Comparison of ENCODE assay signal across 28 cellular contexts in genomic region chr15:85007741-85008140, GRCh38. TPM values are rescaled to one million over a fixed set of nuclear protein-coding genes. Genes with fewer than 3 reads are reported as not detected.
DNase-seq lines count a peak whose midpoint lies in the region; ATAC-seq, FAIRE-seq and TF ChIP-seq lines count a peak whose summit lies in the region.
"Had no signal": no experiment of that assay in that cellular context is flagged by ENCODE, and none has a peak within 500 bp of the region (broad histone marks: within the 10 kb centered on the region; RNA-seq: fewer than 3 reads in every experiment).

No MANE protein-coding gene starts in this region.

- in situ Hi-C loops in Panc1 (cut with HindIII; ENCODE audit: low pct_unique_long_range_greater_than_20kb, low sequenced_read_pairs) = no loop called here

- H3K27me3 ChIP-seq in Panc1 (ENCODE audit: control insufficient read depth, insufficient read depth, low read length) (no peaks in the 10 kb centered on the region), trophoblast cell (ENCODE audit: insufficient read depth, low read length) (no peaks in the 10 kb centered on the region), foreskin keratinocyte (no peaks in the 10 kb centered on the region)
- H3K27me3 ChIP-seq: ascending aorta, sigmoid colon, tibial nerve had no signal

- no peak overlapping the region for H2BK120ac ChIP-seq in trophoblast cell (ENCODE audit: insufficient read depth, low read length, poor library complexity)

- no peaks in the 10 kb centered on the region for H3K79me1 ChIP-seq in trophoblast cell (ENCODE audit: low read length)

- H3K4me3 ChIP-seq in Panc1 (ENCODE audit: low read depth in 2 of 2, low read length in 2 of 2) (no peak overlapping the region), kidney (ENCODE audit: low read length in 2 of 2) (no peak overlapping the region), trophoblast cell (ENCODE audit: low read depth, low read length) (no peak overlapping the region)
- H3K4me3 ChIP-seq: ascending aorta, lung, sigmoid colon, SK-N-MC, tibial nerve had no signal

- POLR2A ChIA-PET in Panc1 (lab: Charles Lee) = no interaction called here

- peak overlapping the region; percentile 33 for H3K4me3 Mint-ChIP-seq in type B pancreatic cell
- H3K4me3 Mint-ChIP-seq: activated CD8-positive, alpha-beta T cell treated with anti-CD3 and anti-CD28 coated beads, Interleukin-2, amount 10 ng/mL, durations not matched to agents 7 days and 5 days; activated naive CD8-positive, alpha-beta T cell; central memory CD8-positive, alpha-beta T cell; T-helper 1 cell treated with Interleukin-12 subunit alpha and Interleukin-12 subunit beta and Interleukin-4 antibody, amounts not matched to agents 30 μg/mL and 1 μg/mL, for 36 hours had no signal

- H3K4me1 ChIP-seq in Panc1 (ENCODE audit: control insufficient read depth, insufficient read depth, low read length) (no peaks in the 10 kb centered on the region; the same call in 1 of the 2 replicates), kidney (ENCODE audit: control insufficient read depth in 1 of 2, insufficient read depth in 1 of 2, low read depth in 1 of 2, low read length in 2 of 2) (peaks cover 37 to 49% of the 10 kb centered on the region in 2 donors), trophoblast cell (ENCODE audit: control insufficient read depth in 1 of 2, insufficient read depth in 2 of 2, low read length in 2 of 2) (peaks cover 4% of the 10 kb centered on the region in 2 experiments), foreskin keratinocyte (no peaks in the 10 kb centered on the region)

- CTCF ChIA-PET in Panc1 (lab: Charles Lee) = no interaction called here

- peak overlapping the region; percentile 85 for H3K27ac Mint-ChIP-seq in type B pancreatic cell
- H3K27ac Mint-ChIP-seq: activated CD8-positive, alpha-beta T cell treated with anti-CD3 and anti-CD28 coated beads, Interleukin-2, amount 10 ng/mL, durations not matched to agents 7 days and 5 days; activated naive CD8-positive, alpha-beta T cell; progenitor cell of endocrine pancreas; T-helper 1 cell treated with Interleukin-12 subunit alpha and Interleukin-12 subunit beta and Interleukin-4 antibody, amounts not matched to agents 30 μg/mL and 1 μg/mL, for 36 hours had no signal

- no peak overlapping the region for H3K9ac ChIP-seq in kidney (ENCODE audit: low read length in 2 of 2)
- no peak overlapping the region for H3K9ac ChIP-seq in trophoblast cell (ENCODE audit: low read length)
- H3K9ac ChIP-seq: KMS-11 had no signal

- H4K91ac ChIP-seq in trophoblast cell (ENCODE audit: low read depth, low read length) = no peak overlapping the region

- no peak overlapping the region for H3K4ac ChIP-seq in trophoblast cell (ENCODE audit: low read depth, low read length)

- no peak overlapping the region for H2BK12ac ChIP-seq in trophoblast cell (ENCODE audit: low read length)

- no peak overlapping the region for H4K12ac ChIP-seq in trophoblast cell (ENCODE audit: low read depth, low read length)

- DNase-seq in Panc1 (ENCODE audit: low read depth, low spot score) (no peak), kidney (no peak), trophoblast cell (no peak), type B pancreatic cell (ENCODE audit: extremely low spot score, unreplicated experiment) (no peak), globus pallidus (ENCODE audit: low spot score) (no peak), foreskin keratinocyte (no peak)
- DNase-seq in activated naive CD4-positive, alpha-beta T cell treated with Interleukin-2 at 50 U/mL for 16 hours = no peak
- DNase-seq: activated CD4-positive, CD25-positive, alpha-beta regulatory T cell treated with anti-CD3 and anti-CD28 coated beads, Interleukin-2, amount 50 U/mL, for 72 hours; activated CD8-positive, alpha-beta T cell treated with anti-CD3 and anti-CD28 coated beads, Interleukin-2, amount 10 ng/mL, durations not matched to agents 7 days and 5 days; Calu3; DMS79 treated with DMSO at 0.1 percent for 48 hours; GF-D8; NCI-H1436 treated with DMSO at 0.1 percent for 48 hours; NCI-H446 treated with DMSO at 0.1 percent for 48 hours; sigmoid colon; stimulated activated CD4-positive, alpha-beta T cell treated with anti-CD3 and anti-CD28 coated beads, Interleukin-15, amount 100 ng/mL, for 24 hours; stimulated activated naive CD8-positive, alpha-beta T cell treated with anti-CD3 and anti-CD28 coated beads, Interleukin-15, Interleukin-2, amounts not matched to agents 100 U/mL and 50 U/mL, for 24 hours had no signal

- H3K9me3 ChIP-seq in Panc1 (ENCODE audit: control insufficient read depth, insufficient read depth, low read depth, low read length) (peaks cover 3% of the 10 kb centered on the region; the same call in 1 of the 2 replicates), kidney (ENCODE audit: control insufficient read depth in 1 of 2, low read length in 2 of 2) (no peaks in the 10 kb centered on the region), trophoblast cell (ENCODE audit: insufficient read depth, low read depth, low read length) (no peaks in the 10 kb centered on the region)
- H3K9me3 ChIP-seq: ascending aorta, sigmoid colon, tibial nerve had no signal

- H3K36me3 ChIP-seq in Panc1 (ENCODE audit: control insufficient read depth, insufficient read depth, low read length) (no peaks in the 10 kb centered on the region), kidney (ENCODE audit: control insufficient read depth in 1 of 2, insufficient read depth in 2 of 2, low read length in 2 of 2) (no peaks in the 10 kb centered on the region), trophoblast cell (ENCODE audit: control insufficient read depth in 1 of 2, insufficient read depth in 2 of 2, low read length in 2 of 2) (no peaks in the 10 kb centered on the region)
- H3K36me3 ChIP-seq: ascending aorta, sigmoid colon, tibial nerve had no signal

- H2BK5ac ChIP-seq in trophoblast cell (ENCODE audit: low read depth, low read length, poor library complexity) = no peak overlapping the region

- no peak overlapping the region for H3K14ac ChIP-seq in trophoblast cell (ENCODE audit: low read length)

- TF ChIP-seq CTCF in Panc1 (IDR thresholded peaks at IDR 0.05) = no peak
- TF ChIP-seq CTCF in kidney (IDR thresholded peaks at IDR 0.05; ENCODE audit: borderline replicate concordance, extremely low read depth, insufficient read depth) = no peak
- no peak for TF ChIP-seq CTCF in type B pancreatic cell (conservative IDR thresholded peaks at IDR 0.05)
- TF ChIP-seq CTCF in foreskin keratinocyte (conservative IDR thresholded peaks at IDR 0.05) = no peak

- peaks cover 39% of the 10 kb centered on the region for H3K4me1 Mint-ChIP-seq in type B pancreatic cell (ENCODE audit: unreplicated experiment)

- no TSS peak for BruUV-seq in Panc1 (replicated peaks; lab: Mats Ljungman, UMichigan)

- intact Hi-C loops in Panc1 (cut with micrococcal nuclease; ENCODE audit: unreplicated experiment) = no loop called here
- intact Hi-C loops in kidney (cut with DNase I) = no loop called here

- no peak overlapping the region for H3K18ac ChIP-seq in trophoblast cell (ENCODE audit: low read length)

- H3K23ac ChIP-seq in trophoblast cell (ENCODE audit: low read length) = peak overlapping the region; percentile 21

- H3K79me2 ChIP-seq in trophoblast cell (ENCODE audit: control insufficient read depth, insufficient read depth, low read length, poor library complexity) = no peaks in the 10 kb centered on the region

- no peak overlapping the region for H3K27ac ChIP-seq in Panc1 (ENCODE audit: low read length)
- peak overlapping the region; percentile 15 to 87 for H3K27ac ChIP-seq in kidney (ENCODE audit: low read depth in 2 of 2, low read length in 2 of 2)
- no peak overlapping the region for H3K27ac ChIP-seq in trophoblast cell (ENCODE audit: low read depth, low read length)
- H3K27ac ChIP-seq in foreskin keratinocyte = no peak overlapping the region
- H3K27ac ChIP-seq: KMS-11, SK-N-MC had no signal

- ATAC-seq in Panc1 (peak; percentile 60; the same call in 1 of the 2 replicates), foreskin keratinocyte (no peak)
- ATAC-seq: activated CD8-positive, alpha-beta T cell treated with anti-CD3 and anti-CD28 coated beads, Interleukin-2, amount 10 ng/mL, durations not matched to agents 7 days and 5 days; stimulated activated naive CD8-positive, alpha-beta T cell treated with anti-CD3 and anti-CD28 coated beads, Interleukin-15, Interleukin-2, amounts not matched to agents 100 U/mL and 50 U/mL, for 24 hours had no signal

- H3K27me3 Mint-ChIP-seq in type B pancreatic cell = no peaks in the 10 kb centered on the region
- H3K27me3 Mint-ChIP-seq: activated naive CD8-positive, alpha-beta T cell; central memory CD8-positive, alpha-beta T cell; progenitor cell of endocrine pancreas had no signal

- H3K4me2 ChIP-seq in trophoblast cell (ENCODE audit: low read length) = no peak overlapping the region
- H3K4me2 ChIP-seq: KMS-11 had no signal

- H3K9me3 Mint-ChIP-seq in type B pancreatic cell = peaks cover 4% of the 10 kb centered on the region
- H3K9me3 Mint-ChIP-seq: CD14-positive monocyte; central memory CD8-positive, alpha-beta T cell had no signal

- H2AFZ ChIP-seq in trophoblast cell (ENCODE audit: insufficient read depth, low read length, poor library complexity) = no peak overlapping the region

- 100% methylated on average over 1 of the region's 2 CpGs for WGBS in trophoblast cell (ENCODE audit: extremely low coverage, insufficient coverage, insufficient read length)

- no peak overlapping the region for H4K8ac ChIP-seq in trophoblast cell (ENCODE audit: low read depth, low read length)

- no peak overlapping the region for H2AK5ac ChIP-seq in trophoblast cell (ENCODE audit: low read length)

- peaks cover 4% of the 10 kb centered on the region for H3K36me3 Mint-ChIP-seq in type B pancreatic cell
- H3K36me3 Mint-ChIP-seq: activated naive CD8-positive, alpha-beta T cell; CD14-positive monocyte had no signal

- FAIRE-seq in kidney (lab: Jason Lieb, UNC) = no peak
- FAIRE-seq: HTR-8/SVneo had no signal

RNA-seq across cellular contexts. Expression of gene PDE8A, which starts 26.1 kb away (rescaled TPM):
- total RNA-seq in Panc1 (2021; ENCODE audit: unreplicated experiment) (40.0 TPM), kidney (37.5 TPM), type B pancreatic cell (ENCODE audit: low replicate concordance) (22.8 and 41.8 TPM in 2 replicates), foreskin keratinocyte (11.7 and 12.1 TPM in 2 replicates)
- 21.0 TPM for polyA plus RNA-seq in Panc1 (2012; ENCODE audit: insufficient read length)
- polyA plus RNA-seq in kidney (ENCODE audit: insufficient read depth, low read depth, low replicate concordance) (20.3 TPM), foreskin keratinocyte (5.2 and 6.2 TPM in 2 replicates)
- polyA plus RNA-seq in trophoblast cell (2013) = 16.1 and 17.6 TPM in 2 replicates

Comparison
In these comparisons a context has a peak if more than half of its experiments do, and no peak if none do; other contexts are left out.
1. H3K27ac ChIP-seq: peak in kidney (2 of 2); none in Panc1 (single experiment), trophoblast cell (single experiment) and foreskin keratinocyte (single experiment).